ENCODE assay signal across 12 cellular contexts in genomic region chr18:3257627-3258120, GRCh38. TPM values are rescaled to one million over a fixed set of nuclear protein-coding genes. Genes with fewer than 3 reads are reported as not detected.
A peak's percentile ranks its signal among the peaks of the same experiment; 100 is the strongest.
DNase-seq lines count a peak whose midpoint lies in the region; ATAC-seq, FAIRE-seq and TF ChIP-seq lines count a peak whose summit lies in the region.
"Had no signal": no experiment of that assay in that cellular context is flagged by ENCODE, and none has a peak within 500 bp of the region (broad histone marks: within the 10 kb centered on the region; RNA-seq: fewer than 3 reads in every experiment).

No MANE protein-coding gene starts in this region.

- FAIRE-seq in GM12892 (lab: Jason Lieb, UNC), result no peak

- peak overlapping the region; percentile 93 to 99 (median 95) for H3K27ac ChIP-seq in right lobe of liver
- H3K27ac ChIP-seq in stomach, result peak overlapping the region; percentile 3 to 90 (median 82)

- CTCF ChIA-PET in activated CD8-positive, alpha-beta memory T cell treated with anti-CD3 and anti-CD28 coated beads, Interleukin-2, amount 10 ng/mL, durations not matched to agents 7 days and 5 days (lab: Charles Lee), result no interaction called here
- CTCF ChIA-PET in activated CD4-positive, alpha-beta memory T cell treated with anti-CD3 and anti-CD28 coated beads for 36 hours (lab: Charles Lee), result no interaction called here

- peak overlapping the region; percentile 13 for H3K27ac Mint-ChIP-seq in activated CD8-positive, alpha-beta memory T cell treated with anti-CD3 and anti-CD28 coated beads, Interleukin-2, amount 10 ng/mL, durations not matched to agents 7 days and 5 days
- H3K27ac Mint-ChIP-seq in activated CD4-positive, alpha-beta memory T cell treated with anti-CD3 and anti-CD28 coated beads for 36 hours, result peak overlapping the region; percentile 13

- H3K4me3 ChIP-seq in right lobe of liver, result no peak overlapping the region
- no peak overlapping the region for H3K4me3 ChIP-seq in stomach

- H3K36me3 Mint-ChIP-seq in activated CD8-positive, alpha-beta memory T cell treated with anti-CD3 and anti-CD28 coated beads, Interleukin-2, amount 10 ng/mL, durations not matched to agents 7 days and 5 days, result peaks cover 68% of the 10 kb centered on the region
- H3K36me3 Mint-ChIP-seq in activated CD4-positive, alpha-beta memory T cell treated with anti-CD3 and anti-CD28 coated beads for 36 hours, result peaks cover 48% of the 10 kb centered on the region

- TF ChIP-seq CTCF in right lobe of liver (IDR thresholded peaks at IDR 0.05), result no peak
- TF ChIP-seq CTCF in stomach (IDR thresholded peaks at IDR 0.05), result no peak

- H3K4me3 Mint-ChIP-seq in activated CD8-positive, alpha-beta memory T cell treated with anti-CD3 and anti-CD28 coated beads, Interleukin-2, amount 10 ng/mL, durations not matched to agents 7 days and 5 days, result no peak overlapping the region
- H3K4me3 Mint-ChIP-seq in activated CD4-positive, alpha-beta memory T cell treated with anti-CD3 and anti-CD28 coated beads for 36 hours, result no peak overlapping the region

- ATAC-seq in activated CD8-positive, alpha-beta memory T cell treated with anti-CD3 and anti-CD28 coated beads, Interleukin-2, amount 10 ng/mL, durations not matched to agents 7 days and 5 days, result no peak
- no peak for ATAC-seq in right lobe of liver
- no peak for ATAC-seq in GM21423 (IDR thresholded peaks at IDR 0.05; ENCODE audit: unreplicated experiment)
- ATAC-seq in HG02840 (IDR thresholded peaks at IDR 0.05; ENCODE audit: low FRiP score, unreplicated experiment), result no peak
- ATAC-seq: stimulated activated naive CD8-positive, alpha-beta T cell treated with anti-CD3 and anti-CD28 coated beads, Interleukin-15, Interleukin-2, amounts not matched to agents 100 U/mL and 50 U/mL, for 24 hours had no signal

- H3K9me3 Mint-ChIP-seq in activated CD8-positive, alpha-beta memory T cell treated with anti-CD3 and anti-CD28 coated beads, Interleukin-2, amount 10 ng/mL, durations not matched to agents 7 days and 5 days (ENCODE audit: low read depth), result no peaks in the 10 kb centered on the region
- H3K9me3 Mint-ChIP-seq in activated CD4-positive, alpha-beta memory T cell treated with anti-CD3 and anti-CD28 coated beads for 36 hours, result no peaks in the 10 kb centered on the region

- H3K36me3 ChIP-seq in right lobe of liver (peaks cover 4 to 37% (median 29%) of the 10 kb centered on the region in 4 donors), stomach (peaks cover 54 to 61% (median 58%) of the 10 kb centered on the region in 4 donors)

- no peak for TF ChIP-seq EP300 in stomach (IDR thresholded peaks at IDR 0.05)

- POLR2A ChIA-PET in activated CD4-positive, alpha-beta memory T cell treated with anti-CD3 and anti-CD28 coated beads for 36 hours (lab: Charles Lee), result no interaction called here

- intact Hi-C loops in activated CD4-positive, alpha-beta memory T cell treated with anti-CD3 and anti-CD28 coated beads for 36 hours (cut with micrococcal nuclease), result no loop called here
- intact Hi-C loops in right lobe of liver (cut with DNase I), result no loop called here
- intact Hi-C loops in stomach (cut with DNase I; ENCODE audit: low total_unique reads), result no loop called here

- no peaks in the 10 kb centered on the region for H3K27me3 Mint-ChIP-seq in activated CD8-positive, alpha-beta memory T cell treated with anti-CD3 and anti-CD28 coated beads, Interleukin-2, amount 10 ng/mL, durations not matched to agents 7 days and 5 days
- no peaks in the 10 kb centered on the region for H3K27me3 Mint-ChIP-seq in activated CD4-positive, alpha-beta memory T cell treated with anti-CD3 and anti-CD28 coated beads for 36 hours

- WGBS in right lobe of liver (ENCODE audit: insufficient coverage, low coverage, low lambda C conversion rate, missing lambda C conversion rate), result 100% methylated on average over 2 of the region's 2 CpGs
- WGBS in stomach, 5 donors, result 89 to 98% (median 93%) methylated on average over 2 of the region's 2 CpGs

- H3K27me3 ChIP-seq in right lobe of liver, result no peaks in the 10 kb centered on the region
- H3K27me3 ChIP-seq in stomach, result no peaks in the 10 kb centered on the region

- TF ChIP-seq POLR2A in right lobe of liver (IDR thresholded peaks at IDR 0.05), result no peak
- TF ChIP-seq POLR2A in stomach (IDR thresholded peaks at IDR 0.05), result no peak
- TF ChIP-seq POLR2A in GM12892 (IDR thresholded peaks at IDR 0.05; ENCODE audit: low read depth, low read length), result no peak

- no peak for DNase-seq in activated CD8-positive, alpha-beta memory T cell treated with anti-CD3 and anti-CD28 coated beads, Interleukin-2, amount 10 ng/mL, durations not matched to agents 7 days and 5 days
- no peak for DNase-seq in activated CD8-positive, alpha-beta memory T cell treated with anti-CD3 and anti-CD28 coated beads, Interleukin-2, amount 50 U/mL, for 48 hours
- no peak for DNase-seq in activated CD4-positive, alpha-beta memory T cell treated with anti-CD3 and anti-CD28 coated beads for 36 hours
- DNase-seq in right lobe of liver (no peak), stomach (no peak), GM12892 (ENCODE audit: insufficient read length) (no peak)
- DNase-seq: activated T-cell treated with anti-CD3 and anti-CD28 coated beads, Interleukin-2, amount 50 U/mL, for 48 hours; mesendoderm; NCI-H774; stimulated activated naive CD8-positive, alpha-beta T cell treated with anti-CD3 and anti-CD28 coated beads, Interleukin-15, Interleukin-2, amounts not matched to agents 100 U/mL and 50 U/mL, for 24 hours had no signal

- H3K4me1 Mint-ChIP-seq in activated CD8-positive, alpha-beta memory T cell treated with anti-CD3 and anti-CD28 coated beads, Interleukin-2, amount 10 ng/mL, durations not matched to agents 7 days and 5 days, result peaks cover 67% of the 10 kb centered on the region
- peaks cover 63% of the 10 kb centered on the region for H3K4me1 Mint-ChIP-seq in activated CD4-positive, alpha-beta memory T cell treated with anti-CD3 and anti-CD28 coated beads for 36 hours (ENCODE audit: low read depth)

- H3K4me1 ChIP-seq in right lobe of liver (peaks cover 0 to 43% (median 18%) of the 10 kb centered on the region in 4 donors), stomach (peaks cover 31 to 73% (median 46%) of the 10 kb centered on the region in 4 donors)

- H3K9me3 ChIP-seq in right lobe of liver (no peaks in the 10 kb centered on the region), stomach (no peaks in the 10 kb centered on the region)

RNA-seq across cellular contexts. Expression of gene MYL12B, which starts 4.3 kb away (rescaled TPM):
- 100 to 1,000 TPM; 313 to 322 TPM for total RNA-seq in activated CD8-positive, alpha-beta memory T cell treated with anti-CD3 and anti-CD28 coated beads, Interleukin-2, amount 10 ng/mL, durations not matched to agents 7 days and 5 days
- 100 to 1,000 TPM; 335 to 339 TPM for total RNA-seq in activated CD4-positive, alpha-beta memory T cell treated with anti-CD3 and anti-CD28 coated beads for 36 hours
- total RNA-seq in right lobe of liver (100 to 1,000 TPM; 113 to 281 (median 185) TPM), stomach (100 to 1,000 TPM in 4 of 5 donors, 10 to 100 TPM in 1; 89.2 to 329 (median 206) TPM)
- 100 to 1,000 TPM; 439 to 738 (median 639) TPM for polyA plus RNA-seq in stomach
- polyA plus RNA-seq in GM12892 (2012; ENCODE audit: missing spikeins), result 388 TPM

RNA-seq across cellular contexts. Expression of gene MYL12A, which starts 10.1 kb away (rescaled TPM):
- 100 to 1,000 TPM; 722 to 787 TPM for total RNA-seq in activated CD8-positive, alpha-beta memory T cell treated with anti-CD3 and anti-CD28 coated beads, Interleukin-2, amount 10 ng/mL, durations not matched to agents 7 days and 5 days
- 100 to 1,000 TPM; 538 to 542 TPM for total RNA-seq in activated CD4-positive, alpha-beta memory T cell treated with anti-CD3 and anti-CD28 coated beads for 36 hours
- total RNA-seq in right lobe of liver (100 to 1,000 TPM in 5 of 6 experiments, 10 to 100 TPM in 1; 82.1 to 309 (median 225) TPM), stomach (100 to 1,000 TPM; 148 to 525 (median 249) TPM)
- 100 to 1,000 TPM; 239 to 630 (median 421) TPM for polyA plus RNA-seq in stomach
- 532 TPM for polyA plus RNA-seq in GM12892 (2012; ENCODE audit: missing spikeins)

RNA-seq across cellular contexts. Expression of gene MYOM1, which starts 37.9 kb away (rescaled TPM):
- 1 to 10 TPM; 1.6 to 3.8 TPM for total RNA-seq in activated CD8-positive, alpha-beta memory T cell treated with anti-CD3 and anti-CD28 coated beads, Interleukin-2, amount 10 ng/mL, durations not matched to agents 7 days and 5 days
- 1 to 10 TPM in 1 of 2 experiments, under 1 TPM in 1; 0.90 to 1.2 TPM for total RNA-seq in activated CD4-positive, alpha-beta memory T cell treated with anti-CD3 and anti-CD28 coated beads for 36 hours
- total RNA-seq in right lobe of liver (10 to 100 TPM in 5 of 6 experiments, 1 to 10 TPM in 1; 3.1 to 64.5 (median 19.1) TPM), stomach (10 to 100 TPM in 3 of 5 donors, 1 to 10 TPM in 2; 2.9 to 37.9 (median 12.3) TPM)
- polyA plus RNA-seq in stomach, result 1 to 10 TPM; 1.2 to 2.9 (median 1.4) TPM
- polyA plus RNA-seq in GM12892 (2012; ENCODE audit: missing spikeins), result 1.4 TPM
